Comparison of ENCODE assay signal across 9 cellular contexts in genomic region chr9:96027271-96028131, GRCh38.
DNase-seq lines count a peak whose midpoint lies in the region; ATAC-seq, FAIRE-seq and TF ChIP-seq lines count a peak whose summit lies in the region.
"Had no signal": no experiment of that assay in that cellular context is flagged by ENCODE, and none has a peak within 500 bp of the region (broad histone marks: within the 10 kb centered on the region; RNA-seq: fewer than 3 reads in every experiment).

No MANE protein-coding gene starts in this region.

- CTCF ChIA-PET in HEK293T (lab: Yijun Ruan, JAX) = no interaction called here

- H3K9me3 ChIP-seq in HUES64 (ENCODE audit: insufficient read depth, low read depth, low read length) (no peaks in the 10 kb centered on the region), smooth muscle cell (replicated peaks; ENCODE audit: low read depth) (no peaks in the 10 kb centered on the region)

- no peaks in the 10 kb centered on the region for H3K79me2 ChIP-seq in smooth muscle cell (ENCODE audit: low read depth)

- 16% methylated on average over 71 of the region's 71 CpGs for WGBS in HUES64
- 28% methylated on average over 47 of the region's 71 CpGs for WGBS in smooth muscle cell (ENCODE audit: low lambda C conversion rate)

- no peak for DNase-seq in central memory CD8-positive, alpha-beta T cell (ENCODE audit: low spot score in 2 of 2)
- no peak for DNase-seq in kidney epithelial cell (ENCODE audit: low read depth)
- DNase-seq in smooth muscle cell (lab: John Stamatoyannopoulos, UW; ENCODE audit: unreplicated experiment) = no peak
- no peak for DNase-seq in RCC 7860 (ENCODE audit: low spot score)
- DNase-seq in stimulated activated CD4-positive, alpha-beta T cell treated with anti-CD3 and anti-CD28 coated beads, Interleukin-4, amount 100 ng/mL, for 1 hour = no peak
- no peak for DNase-seq in HEK293T (ENCODE audit: extremely low spot score)
- DNase-seq: cortex of kidney had no signal

- peaks cover 10% of the 10 kb centered on the region for H3F3A ChIP-seq in smooth muscle cell (ENCODE audit: low read depth)

- peak overlapping the region; percentile 31 for H2AFZ ChIP-seq in smooth muscle cell (ENCODE audit: low read depth)

- H3K36me3 ChIP-seq in HUES64 (ENCODE audit: insufficient read depth, low read length) (no peaks in the 10 kb centered on the region), kidney epithelial cell (ENCODE audit: control insufficient read depth, insufficient read depth, low read length) (no peaks in the 10 kb centered on the region), smooth muscle cell (ENCODE audit: low read depth) (no peaks in the 10 kb centered on the region)

- H3K27me3 ChIP-seq in HUES64 (ENCODE audit: insufficient read depth, low read length) (peaks cover 70% of the 10 kb centered on the region), kidney epithelial cell (ENCODE audit: control insufficient read depth, insufficient read depth, low read length) (peaks cover 38% of the 10 kb centered on the region), smooth muscle cell (ENCODE audit: low read depth) (peaks cover 60% of the 10 kb centered on the region)

- POLR2A ChIA-PET in HEK293T (lab: Yijun Ruan, JAX) = no interaction called here

- TF ChIP-seq CTCF in kidney epithelial cell (IDR thresholded peaks at IDR 0.05; ENCODE audit: insufficient read depth, low read length, poor library complexity, severe bottlenecking) (no peak), smooth muscle cell (IDR thresholded peaks at IDR 0.05; ENCODE audit: borderline replicate concordance, insufficient read depth, poor library complexity, severe bottlenecking) (no peak)

- H3K4me1 ChIP-seq in HUES64 (ENCODE audit: insufficient read depth, low read length) (0 out of 2 replicates have a peak, but pooled peaks cover 1% of the 10 kb centered on the region), smooth muscle cell (ENCODE audit: low read depth) (peaks cover 13% of the 10 kb centered on the region)

- H4K20me1 ChIP-seq in smooth muscle cell (ENCODE audit: low read depth) = no peaks in the 10 kb centered on the region

- H3K4me3 Mint-ChIP-seq in central memory CD8-positive, alpha-beta T cell = peak overlapping the region; percentile 67

- H3K4me3 ChIP-seq in HUES64 (ENCODE audit: low read length) = peak overlapping the region; percentile 43
- H3K4me3 ChIP-seq in kidney epithelial cell (ENCODE audit: low read depth, low read length) = peak overlapping the region; percentile 3
- H3K4me3 ChIP-seq in smooth muscle cell = peak overlapping the region; percentile 46

- no peak for FAIRE-seq in RCC 7860 (lab: Jason Lieb, UNC)

- H3K9ac ChIP-seq in HUES64 (ENCODE audit: low read depth, low read length) (0 out of 2 replicates have a peak overlapping the region, but pooled peaks have one; percentile 15), smooth muscle cell (ENCODE audit: low read depth) (no peak overlapping the region)

- peaks cover 6% of the 10 kb centered on the region for H3K36me3 Mint-ChIP-seq in central memory CD8-positive, alpha-beta T cell (ENCODE audit: insufficient read depth)

- H3K9me3 Mint-ChIP-seq in central memory CD8-positive, alpha-beta T cell = peaks cover 6% of the 10 kb centered on the region

- peaks cover 42% of the 10 kb centered on the region for H3K4me1 Mint-ChIP-seq in central memory CD8-positive, alpha-beta T cell

- peak; percentile 19 for ATAC-seq in central memory CD8-positive, alpha-beta T cell (replicated peaks; ENCODE audit: extremely low read depth, poor library complexity, severe bottlenecking)
- no peak for ATAC-seq in GM19467 (IDR thresholded peaks at IDR 0.05; ENCODE audit: unreplicated experiment)

- peak overlapping the region; percentile 88 for H3K4me2 ChIP-seq in smooth muscle cell

- H3K27me3 Mint-ChIP-seq in central memory CD8-positive, alpha-beta T cell = peaks cover 67% of the 10 kb centered on the region

- H3K27ac Mint-ChIP-seq in central memory CD8-positive, alpha-beta T cell (ENCODE audit: low read depth) = peak overlapping the region; percentile 86

- H3K27ac ChIP-seq in HUES64 (ENCODE audit: low read depth, low read length) = no peak overlapping the region
- no peak overlapping the region for H3K27ac ChIP-seq in smooth muscle cell (ENCODE audit: low read depth)

TF ChIP-seq in HEK293T, 16 proteins besides CTCF, POLR2A, EP300 and RAD21:
- TF ChIP-seq SP1 (IDR thresholded peaks at IDR 0.05) = no peak
- TF ChIP-seq FOXA1 (IDR thresholded peaks at IDR 0.05) = no peak
- TF ChIP-seq HDGF (IDR thresholded peaks at IDR 0.05; ENCODE audit: borderline replicate concordance) = no peak
- TF ChIP-seq ZNF384 (IDR thresholded peaks at IDR 0.05) = no peak
- no peak for TF ChIP-seq SUZ12 (IDR thresholded peaks at IDR 0.05)
- no peak for TF ChIP-seq FOXK2 (IDR thresholded peaks at IDR 0.05)
- TF ChIP-seq CTBP1 (IDR thresholded peaks at IDR 0.05; ENCODE audit: borderline replicate concordance) = no peak
- TF ChIP-seq ARNT (IDR thresholded peaks at IDR 0.05) = no peak
- no peak for TF ChIP-seq L3MBTL2 (conservative IDR thresholded peaks at IDR 0.05)
- TF ChIP-seq NFRKB (IDR thresholded peaks at IDR 0.05) = no peak
- TF ChIP-seq LEF1 (IDR thresholded peaks at IDR 0.05; ENCODE audit: borderline replicate concordance) = no peak
- TF ChIP-seq ELF4 (IDR thresholded peaks at IDR 0.05) = no peak
- no peak for TF ChIP-seq TARDBP (IDR thresholded peaks at IDR 0.05)
- TF ChIP-seq BHLHE40 (IDR thresholded peaks at IDR 0.05; ENCODE audit: borderline replicate concordance) = no peak
- TF ChIP-seq PKNOX1 (IDR thresholded peaks at IDR 0.05) = no peak
- TF ChIP-seq FOXM1 (IDR thresholded peaks at IDR 0.05; ENCODE audit: borderline replicate concordance) = no peak
